In genomic region chr14:31508140-31508539, GRCh38 we compare ENCODE assay signal across 1 cellular context.
TF ChIP-seq lines count a peak whose summit lies in the region.

No MANE protein-coding gene starts in this region.

TF ChIP-seq in HepG2, 621 proteins besides CTCF, POLR2A, EP300 and RAD21:
- TF ChIP-seq ZNF598 (CRISPR knock-in tag; IDR thresholded peaks at IDR 0.05; ENCODE audit: borderline replicate concordance), result 0 out of 2 replicates have a peak, but pooled peaks have one; percentile 27
- TF ChIP-seq CREB1 (IDR thresholded peaks at IDR 0.05), result peak; percentile 40; the same call in 1 of the 2 replicates
- no peak for TF ChIP-seq CREB1 (CRISPR knock-in tag; IDR thresholded peaks at IDR 0.05)
- no peak for TF ChIP-seq HOXA7 (CRISPR knock-in tag; IDR thresholded peaks at IDR 0.05)
